1 cellular context compared by ENCODE assay signal in the genomic region with DNA sequence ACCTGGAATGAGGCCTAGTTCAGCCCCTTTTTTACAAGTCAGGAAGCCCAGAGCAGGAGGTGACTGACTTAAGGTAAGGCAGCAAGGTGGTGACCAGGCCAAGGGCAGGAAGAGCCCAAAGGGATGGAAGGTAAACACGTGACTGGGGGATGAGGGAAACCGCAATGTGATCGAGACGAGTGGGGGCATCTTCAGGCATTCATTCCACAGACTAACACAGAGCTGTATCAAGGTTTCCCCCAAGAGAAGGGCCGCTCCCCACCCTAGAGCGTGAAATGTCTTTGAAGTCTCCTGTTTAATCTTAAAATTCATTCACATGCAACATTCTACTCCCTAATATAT.
TF ChIP-seq lines count a peak whose summit lies in the region.

No MANE protein-coding gene starts in this region.

TF ChIP-seq in HepG2, 621 proteins besides CTCF, POLR2A, EP300 and RAD21:
- no peak for TF ChIP-seq FOXA1 (IDR thresholded peaks at IDR 0.05)
- 0 out of 2 replicates have a peak, but pooled peaks have one; percentile 16 for TF ChIP-seq FOXA1 (CRISPR knock-in tag; IDR thresholded peaks at IDR 0.05)
- peak; percentile 96; the same call in 1 of the 2 replicates for TF ChIP-seq ZNF614 (CRISPR knock-in tag; IDR thresholded peaks at IDR 0.05; ENCODE audit: borderline replicate concordance)
- TF ChIP-seq TEAD3 (CRISPR knock-in tag; optimal IDR thresholded peaks at IDR 0.05; ENCODE audit: borderline replicate concordance): peak; percentile 12
- TF ChIP-seq, protein P1, sequence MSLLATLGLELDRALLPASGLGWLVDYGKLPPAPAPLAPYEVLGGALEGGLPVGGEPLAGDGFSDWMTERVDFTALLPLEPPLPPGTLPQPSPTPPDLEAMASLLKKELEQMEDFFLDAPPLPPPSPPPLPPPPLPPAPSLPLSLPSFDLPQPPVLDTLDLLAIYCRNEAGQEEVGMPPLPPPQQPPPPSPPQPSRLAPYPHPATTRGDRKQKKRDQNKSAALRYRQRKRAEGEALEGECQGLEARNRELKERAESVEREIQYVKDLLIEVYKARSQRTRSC (CRISPR knock-in tag; IDR thresholded peaks at IDR 0.05; ENCODE audit: low read depth): no peak
